Comparison of ENCODE assay signal across 1 cellular context in genomic region chr9:37465249-37466036, GRCh38.
TF ChIP-seq lines count a peak whose summit lies in the region.

ZBTB5 (minus strand) TSS chr9:37465450; CDS start chr9:37442551, 22,899 bp downstream.

TF ChIP-seq in K562, 482 proteins besides CTCF, POLR2A, EP300 and RAD21 (continued from another document and continues in another):
- TF ChIP-seq HDAC6 (IDR thresholded peaks at IDR 0.05; ENCODE audit: low read depth, low read length) (no peak), ZNF384 (IDR thresholded peaks at IDR 0.05; ENCODE audit: low read depth, low read length) (no peak), HLTF (IDR thresholded peaks at IDR 0.05) (no peak), PPARD (CRISPR knock-in tag; IDR thresholded peaks at IDR 0.05) (no peak), LARP7 (IDR thresholded peaks at IDR 0.05) (no peak), CBFA2T3 (IDR thresholded peaks at IDR 0.05) (no peak), ZNF41 (CRISPR knock-in tag; conservative IDR thresholded peaks at IDR 0.05) (no peak), HNRNPLL (IDR thresholded peaks at IDR 0.05; ENCODE audit: low read depth, low read length, poor library complexity, severe bottlenecking) (peak; percentile 87), MCM2 (IDR thresholded peaks at IDR 0.05; ENCODE audit: low read depth) (no peak), ETV6 (IDR thresholded peaks at IDR 0.05; ENCODE audit: borderline replicate concordance in 1 of 2, low read depth in 2 of 2, low read length in 1 of 2) (no peak), ETV6 (CRISPR knock-in tag; IDR thresholded peaks at IDR 0.05; ENCODE audit: borderline replicate concordance) (no peak), NCOA1 (IDR thresholded peaks at IDR 0.05; ENCODE audit: low read depth) (no peak), SOX6 (IDR thresholded peaks at IDR 0.05) (no peak; the same call in 1 of the 2 replicates), ZNF785 (CRISPR knock-in tag; IDR thresholded peaks at IDR 0.05) (no peak), CBFA2T2 (conservative IDR thresholded peaks at IDR 0.05) (no peak), ZNF561 (CRISPR knock-in tag; conservative IDR thresholded peaks at IDR 0.05) (no peak), ARID2 (IDR thresholded peaks at IDR 0.05) (no peak), HMBOX1 (IDR thresholded peaks at IDR 0.05) (0 out of 2 replicates have a peak, but pooled peaks have one; percentile 55), MTF1 (CRISPR knock-in tag; IDR thresholded peaks at IDR 0.05; ENCODE audit: borderline replicate concordance) (no peak), ARID4B (CRISPR knock-in tag; IDR thresholded peaks at IDR 0.05) (no peak; the same call in 1 of the 2 replicates), ETV1 (tag; conservative IDR thresholded peaks at IDR 0.05; ENCODE audit: low read depth) (0 out of 2 replicates have a peak, but pooled peaks have one; percentile 28), SRSF7 (optimal IDR thresholded peaks at IDR 0.05; ENCODE audit: low read depth, low read length) (no peak), PHB2 (IDR thresholded peaks at IDR 0.05; ENCODE audit: low read depth) (no peak), REST (CRISPR knock-in tag; IDR thresholded peaks at IDR 0.05; ENCODE audit: low read depth) (no peak), PTBP1 (IDR thresholded peaks at IDR 0.05; ENCODE audit: low read depth, low read length) (no peak), OTX1 (CRISPR knock-in tag; IDR thresholded peaks at IDR 0.05) (no peak), MECOM (CRISPR knock-in tag; IDR thresholded peaks at IDR 0.05) (no peak), PML (IDR thresholded peaks at IDR 0.05; ENCODE audit: low read length) (peak; percentile 43; the same call in 1 of the 2 replicates), ZNF354B (CRISPR knock-in tag; IDR thresholded peaks at IDR 0.05) (no peak), RUNX1 (IDR thresholded peaks at IDR 0.05; ENCODE audit: low read depth) (no peak), ZNF431 (CRISPR knock-in tag; IDR thresholded peaks at IDR 0.05) (no peak), ZBTB7A (IDR thresholded peaks at IDR 0.05; ENCODE audit: borderline replicate concordance, control insufficient read depth, low read depth, low read length) (no peak; the same call in 1 of the 2 replicates), ZNF445 (CRISPR knock-in tag; IDR thresholded peaks at IDR 0.05; ENCODE audit: low read depth) (no peak), NCOA6 (IDR thresholded peaks at IDR 0.05) (no peak), PCBP2 (IDR thresholded peaks at IDR 0.05; ENCODE audit: low read depth, low read length, poor library complexity, severe bottlenecking) (no peak), HDAC8 (tag; IDR thresholded peaks at IDR 0.05) (no peak), NR2C2 (CRISPR knock-in tag; IDR thresholded peaks at IDR 0.05) (no peak), NR2C2 (tag; IDR thresholded peaks at IDR 0.05) (peak; percentile 82), PHF21A (IDR thresholded peaks at IDR 0.05; ENCODE audit: borderline replicate concordance, low read depth) (peak; percentile 28; the same call in 1 of the 2 replicates), ZHX1 (conservative IDR thresholded peaks at IDR 0.05; ENCODE audit: low read length) (no peak), PRDM10 (IDR thresholded peaks at IDR 0.05; ENCODE audit: partially characterized antibody) (peak; percentile 88), CREB5 (CRISPR knock-in tag; IDR thresholded peaks at IDR 0.05) (no peak), RBM17 (IDR thresholded peaks at IDR 0.05; ENCODE audit: borderline replicate concordance, low read depth, low read length) (no peak), ZNF518B (CRISPR knock-in tag; IDR thresholded peaks at IDR 0.05) (no peak)
